15 cellular contexts compared by ENCODE assay signal in genomic region chr19:41355035-41355434, GRCh38. TPM values are rescaled to one million over a fixed set of nuclear protein-coding genes. Genes with fewer than 3 reads are reported as not detected.
DNase-seq lines count a peak whose midpoint lies in the region; ATAC-seq and TF ChIP-seq lines count a peak whose summit lies in the region.
"Had no signal": no experiment of that assay in that cellular context is flagged by ENCODE, and none has a peak within 500 bp of the region (broad histone marks: within the 10 kb centered on the region; RNA-seq: fewer than 3 reads in every experiment).

No MANE protein-coding gene starts in this region.

- no peak for ATAC-seq in T-cell (replicated peaks in 1 of 4)
- no peak for ATAC-seq in stimulated activated memory B cell treated with anti-CD40 and anti-IgM and Interleukin-4, amounts not matched to agents 10 μg/mL and 1 μg/mL and 100 μg/mL, for 72 hours
- ATAC-seq in GM19397 (IDR thresholded peaks at IDR 0.05; ENCODE audit: unreplicated experiment) = no peak
- ATAC-seq: esophagus mucosa had no signal

- H3K4me1 Mint-ChIP-seq in activated T-cell treated with anti-CD3 and anti-CD28 coated beads, Interleukin-2, amount 50 U/mL, for 24 hours (ENCODE audit: low read depth) = peaks cover 51% of the 10 kb centered on the region
- H3K4me1 Mint-ChIP-seq in T-cell = peaks cover 57 to 67% (median 61%) of the 10 kb centered on the region in 3 donors
- H3K4me1 Mint-ChIP-seq in endothelial cell (ENCODE audit: unreplicated experiment) = peaks cover 25% of the 10 kb centered on the region
- peaks cover 52% of the 10 kb centered on the region for H3K4me1 Mint-ChIP-seq in stimulated activated memory B cell treated with anti-CD40 and anti-IgM and Interleukin-4, amounts not matched to agents 10 μg/mL and 1 μg/mL and 100 μg/mL, for 72 hours

- POLR2A ChIA-PET in T-cell (lab: Charles Lee) = interaction anchor here (0.7 to 4.9 kb wide), 3 partner anchors 8 to 54 kb away, joined by 3 to 49 read pairs (median 6); partner anchors contain the start of gene B9D2 (in 2 of the 2)

- H3K27me3 Mint-ChIP-seq in activated T-cell treated with anti-CD3 and anti-CD28 coated beads, Interleukin-2, amount 50 U/mL, for 24 hours = no peaks in the 10 kb centered on the region
- H3K27me3 Mint-ChIP-seq in T-cell (no peaks in the 10 kb centered on the region), endothelial cell (ENCODE audit: unreplicated experiment) (peaks cover 25% of the 10 kb centered on the region)
- no peaks in the 10 kb centered on the region for H3K27me3 Mint-ChIP-seq in stimulated activated memory B cell treated with anti-CD40 and anti-IgM and Interleukin-4, amounts not matched to agents 10 μg/mL and 1 μg/mL and 100 μg/mL, for 72 hours

- peak overlapping the region; percentile 96 for H3K27ac Mint-ChIP-seq in activated T-cell treated with anti-CD3 and anti-CD28 coated beads, Interleukin-2, amount 50 U/mL, for 24 hours
- H3K27ac Mint-ChIP-seq in T-cell (peak overlapping the region; percentile 93 to 98), endothelial cell (ENCODE audit: unreplicated experiment) (peak overlapping the region; percentile 38)
- peak overlapping the region; percentile 30 for H3K27ac Mint-ChIP-seq in stimulated activated memory B cell treated with anti-CD40 and anti-IgM and Interleukin-4, amounts not matched to agents 10 μg/mL and 1 μg/mL and 100 μg/mL, for 72 hours

- DNase-seq in activated T-cell treated with anti-CD3 and anti-CD28 coated beads, Interleukin-2, amount 50 U/mL, for 24 hours = no peak
- DNase-seq in activated T-cell treated with anti-CD3 and anti-CD28 coated beads for 4 hours = no peak
- no peak for DNase-seq in T-cell
- DNase-seq in endothelial cell (ENCODE audit: low spot score) = no peak
- no peak for DNase-seq in NK-92 treated with Interleukin-12 subunit alpha and Interleukin-12 subunit beta, amount 100 ng/mL, for 24 hours (lab: John Stamatoyannopoulos, UW)
- DNase-seq in germinal center (ENCODE audit: low spot score) = no peak
- DNase-seq: activated CD4-positive, CD25-positive, alpha-beta regulatory T cell treated with anti-CD3 and anti-CD28 coated beads, Interleukin-2, amount 50 U/mL, for 72 hours; DMS153; NCI-H345; posterior cingulate gyrus; stimulated activated CD4-positive, alpha-beta T cell treated with anti-CD3 and anti-CD28 coated beads, Interleukin-12 subunit alpha, Interleukin-12 subunit beta, amount 100 ng/mL, for 4 hours; thyroid gland had no signal

- CTCF ChIA-PET in T-cell (lab: Charles Lee) = interaction anchor here in 1 of 2 donors (0.7 to 2.7 kb wide), 3 partner anchors 10 to 633 kb away, joined by 3 to 17 read pairs (median 3); partner anchors contain the start of gene B9D2

- H3K4me3 Mint-ChIP-seq in activated T-cell treated with anti-CD3 and anti-CD28 coated beads, Interleukin-2, amount 50 U/mL, for 24 hours = peak overlapping the region; percentile 61
- peak overlapping the region; percentile 26 to 99 (median 45) for H3K4me3 Mint-ChIP-seq in T-cell
- H3K4me3 Mint-ChIP-seq in endothelial cell (ENCODE audit: unreplicated experiment) = peak overlapping the region; percentile 79
- no peak overlapping the region for H3K4me3 Mint-ChIP-seq in stimulated activated memory B cell treated with anti-CD40 and anti-IgM and Interleukin-4, amounts not matched to agents 10 μg/mL and 1 μg/mL and 100 μg/mL, for 72 hours

- peaks cover 33% of the 10 kb centered on the region for H3K36me3 Mint-ChIP-seq in activated T-cell treated with anti-CD3 and anti-CD28 coated beads, Interleukin-2, amount 50 U/mL, for 24 hours (ENCODE audit: low read depth)
- H3K36me3 Mint-ChIP-seq in T-cell = peaks cover 4% of the 10 kb centered on the region
- peaks cover 16% of the 10 kb centered on the region for H3K36me3 Mint-ChIP-seq in endothelial cell (ENCODE audit: low read depth, unreplicated experiment)
- peaks cover 21% of the 10 kb centered on the region for H3K36me3 Mint-ChIP-seq in stimulated activated memory B cell treated with anti-CD40 and anti-IgM and Interleukin-4, amounts not matched to agents 10 μg/mL and 1 μg/mL and 100 μg/mL, for 72 hours

- no peaks in the 10 kb centered on the region for H3K9me3 Mint-ChIP-seq in activated T-cell treated with anti-CD3 and anti-CD28 coated beads, Interleukin-2, amount 50 U/mL, for 24 hours
- no peaks in the 10 kb centered on the region for H3K9me3 Mint-ChIP-seq in T-cell
- H3K9me3 Mint-ChIP-seq in endothelial cell (ENCODE audit: unreplicated experiment) = peaks cover 4% of the 10 kb centered on the region
- no peaks in the 10 kb centered on the region for H3K9me3 Mint-ChIP-seq in stimulated activated memory B cell treated with anti-CD40 and anti-IgM and Interleukin-4, amounts not matched to agents 10 μg/mL and 1 μg/mL and 100 μg/mL, for 72 hours

- TF ChIP-seq CTCF in endothelial cell (IDR thresholded peaks at IDR 0.05; ENCODE audit: unreplicated experiment) = no peak

RNA-seq across cellular contexts. Expression of gene TGFB1, which starts 1.3 kb away (rescaled TPM):
- total RNA-seq in T-cell = 100 to 1,000 TPM; 170 to 412 (median 206) TPM
- total RNA-seq in endothelial cell (ENCODE audit: unreplicated experiment) = 193 TPM

RNA-seq across cellular contexts. Expression of gene B9D2, which starts 8.9 kb away (rescaled TPM):
- total RNA-seq in T-cell (10 to 100 TPM; 15.3 to 27.9 (median 16.4) TPM), endothelial cell (ENCODE audit: unreplicated experiment) (6.8 TPM)

RNA-seq across cellular contexts. Expression of gene TMEM91, which starts 21.3 kb away (rescaled TPM):
- total RNA-seq in T-cell (10 to 100 TPM in 3 of 5 donors, 1 to 10 TPM in 2; 9.9 to 14.7 (median 13.2) TPM), endothelial cell (ENCODE audit: unreplicated experiment) (7.6 TPM)

RNA-seq across cellular contexts. Expression of gene EXOSC5, which starts 42.1 kb away (rescaled TPM):
- 10 to 100 TPM; 12.4 to 32.8 (median 27.1) TPM for total RNA-seq in T-cell
- 15.2 TPM for total RNA-seq in endothelial cell (ENCODE audit: unreplicated experiment)

RNA-seq across cellular contexts. Expression of gene BCKDHA, which starts 42.6 kb away (rescaled TPM):
- total RNA-seq in T-cell (10 to 100 TPM; 13.0 to 28.6 (median 27.0) TPM), endothelial cell (ENCODE audit: unreplicated experiment) (25.0 TPM)

Comparison
In these comparisons a context has a peak if more than half of its experiments do, and no peak if none do; other contexts are left out.
1. H3K27ac Mint-ChIP-seq: peak in every context shown above with its lines; median percentile 96 in activated T-cell treated with anti-CD3 and anti-CD28 coated beads, Interleukin-2, amount 50 U/mL, for 24 hours; 96 in T-cell; 38 in endothelial cell; 30 in stimulated activated memory B cell treated with anti-CD40 and anti-IgM and Interleukin-4, amounts not matched to agents 10 μg/mL and 1 μg/mL and 100 μg/mL, for 72 hours.